In genomic region chr11:74011360-74012071, GRCh38 we compare ENCODE assay signal across 1 cellular context.
A peak's percentile ranks its signal among the peaks of the same experiment; 100 is the strongest.
TF ChIP-seq lines count a peak whose summit lies in the region.

No MANE protein-coding gene starts in this region.

TF ChIP-seq in K562, 482 proteins besides CTCF, POLR2A, EP300 and RAD21 (continued from another document and continues in another):
- TF ChIP-seq HMGXB4 (CRISPR knock-in tag; IDR thresholded peaks at IDR 0.05) (no peak), SNIP1 (IDR thresholded peaks at IDR 0.05; ENCODE audit: low read depth) (no peak), DIDO1 (tag; IDR thresholded peaks at IDR 0.05; ENCODE audit: low read depth) (no peak), NFE2 (IDR thresholded peaks at IDR 0.05; ENCODE audit: low read depth) (peak; percentile 62), SUPT5H (IDR thresholded peaks at IDR 0.05) (no peak), POLR2G (IDR thresholded peaks at IDR 0.05; ENCODE audit: low read depth, low read length) (peak; percentile 51), BRF1 (IDR thresholded peaks at IDR 0.05; ENCODE audit: borderline replicate concordance, extremely low read depth, insufficient read length) (no peak), HDAC8 (tag; IDR thresholded peaks at IDR 0.05) (no peak), THAP12 (CRISPR knock-in tag; IDR thresholded peaks at IDR 0.05) (no peak), ZNF583 (CRISPR knock-in tag; IDR thresholded peaks at IDR 0.05) (peak; percentile 94), ZBTB5 (IDR thresholded peaks at IDR 0.05) (no peak), ZKSCAN3 (CRISPR knock-in tag; IDR thresholded peaks at IDR 0.05) (no peak), RBM15 (IDR thresholded peaks at IDR 0.05; ENCODE audit: insufficient read depth, low read length) (no peak), ZNF324 (CRISPR knock-in tag; IDR thresholded peaks at IDR 0.05) (0 out of 2 replicates have a peak, but pooled peaks have one; percentile 64), TCF15 (CRISPR knock-in tag; IDR thresholded peaks at IDR 0.05) (peak; percentile 83), ZBTB8A (IDR thresholded peaks at IDR 0.05; ENCODE audit: partially characterized antibody) (no peak), E4F1 (CRISPR knock-in tag; IDR thresholded peaks at IDR 0.05; ENCODE audit: borderline replicate concordance) (no peak), MYC (IDR thresholded peaks at IDR 0.05; ENCODE audit: low read depth, low read length) (peak; percentile 46; the same call in 1 of the 2 replicates), MYC (CRISPR knock-in tag; IDR thresholded peaks at IDR 0.05; ENCODE audit: borderline replicate concordance, low read depth) (no peak), SAFB2 (IDR thresholded peaks at IDR 0.05; ENCODE audit: borderline replicate concordance, low read depth, low read length, severe bottlenecking) (no peak), ZBTB26 (CRISPR knock-in tag; IDR thresholded peaks at IDR 0.05) (no peak), MAX (CRISPR knock-in tag; IDR thresholded peaks at IDR 0.05) (peak; percentile 95), RFX1 (IDR thresholded peaks at IDR 0.05) (no peak), RAD51 (IDR thresholded peaks at IDR 0.05; ENCODE audit: borderline replicate concordance, low read depth) (peak; percentile 51; the same call in 1 of the 2 replicates), ZNF146 (CRISPR knock-in tag; IDR thresholded peaks at IDR 0.05; ENCODE audit: unreplicated experiment) (no peak), PTTG1 (tag; IDR thresholded peaks at IDR 0.05; ENCODE audit: low read depth) (0 out of 2 replicates have a peak, but pooled peaks have one; percentile 8), MGA (IDR thresholded peaks at IDR 0.05) (peak; percentile 100), EHMT2 (IDR thresholded peaks at IDR 0.05) (peak; percentile 45; the same call in 1 of the 2 replicates), TAF1 (IDR thresholded peaks at IDR 0.05; ENCODE audit: control insufficient read depth, extremely low read depth, insufficient read depth, low read length, severe bottlenecking) (peak; percentile 37), NEUROD1 (IDR thresholded peaks at IDR 0.05; ENCODE audit: borderline replicate concordance, low read depth, low read length, partially characterized antibody) (peak; percentile 90), HSF4 (CRISPR knock-in tag; IDR thresholded peaks at IDR 0.05; ENCODE audit: borderline replicate concordance) (peak; percentile 85; the same call in 1 of the 2 replicates), ZNF449 (CRISPR knock-in tag; IDR thresholded peaks at IDR 0.05) (peak; percentile 69; the same call in 1 of the 2 replicates)
